ENCODE assay signal across 9 cellular contexts in genomic region chr17:8186446-8186786, GRCh38. TPM values are rescaled to one million over a fixed set of nuclear protein-coding genes. Genes with fewer than 3 reads are reported as not detected.
DNase-seq lines count a peak whose midpoint lies in the region; ATAC-seq, FAIRE-seq and TF ChIP-seq lines count a peak whose summit lies in the region.
"Had no signal": no experiment of that assay in that cellular context is flagged by ENCODE, and none has a peak within 500 bp of the region (broad histone marks: within the 10 kb centered on the region; RNA-seq: fewer than 3 reads in every experiment).

No MANE protein-coding gene starts in this region.

- no peaks in the 10 kb centered on the region for H3K27me3 ChIP-seq in Karpas-422 (ENCODE audit: low read length)
- no peaks in the 10 kb centered on the region for H3K27me3 ChIP-seq in psoas muscle (ENCODE audit: insufficient read depth in 3 of 3, low read length in 2 of 3)

- TF ChIP-seq CTCF in epithelial cell of proximal tubule (conservative IDR thresholded peaks at IDR 0.05; ENCODE audit: low read depth, low read length) = no peak
- no peak for TF ChIP-seq CTCF in psoas muscle (IDR thresholded peaks at IDR 0.05)

- FAIRE-seq in HTR-8/SVneo (lab: Jason Lieb, UNC) = no peak
- FAIRE-seq: colon had no signal

- no peaks in the 10 kb centered on the region for H3K9me2 ChIP-seq in Karpas-422 (replicated peaks; ENCODE audit: insufficient read depth, low read length)

- H3K36me3 ChIP-seq in ES-I3 (ENCODE audit: insufficient read depth, low read length) (no peaks in the 10 kb centered on the region), Karpas-422 (ENCODE audit: insufficient read depth, low read length) (no peaks in the 10 kb centered on the region), psoas muscle (ENCODE audit: insufficient read depth in 1 of 2, low read depth in 1 of 2) (no peaks in the 10 kb centered on the region)

- H3K36me3 Mint-ChIP-seq in activated CD4-positive, alpha-beta T cell treated with anti-CD3 and anti-CD28 coated beads, Interleukin-2, amount 10 ng/mL, durations not matched to agents 24 days and 14 days (ENCODE audit: low read depth) = no peaks in the 10 kb centered on the region

- H3K4me3 ChIP-seq in Karpas-422 (ENCODE audit: low read length) (peak overlapping the region; percentile 73), epithelial cell of proximal tubule (ENCODE audit: low read depth, low read length) (peak overlapping the region; percentile 96), psoas muscle (peak overlapping the region; percentile 93)

- H3K79me2 ChIP-seq in Karpas-422 (ENCODE audit: low read length) = peaks cover 21% of the 10 kb centered on the region

- H3K9ac ChIP-seq in ES-I3 (ENCODE audit: low read depth, low read length) (peak overlapping the region; percentile 92), Karpas-422 (ENCODE audit: low read length) (peak overlapping the region; percentile 73)

- H3K27ac Mint-ChIP-seq in activated CD4-positive, alpha-beta T cell treated with anti-CD3 and anti-CD28 coated beads, Interleukin-2, amount 10 ng/mL, durations not matched to agents 24 days and 14 days = no peak overlapping the region

- peak overlapping the region; percentile 86 for H3K27ac ChIP-seq in Karpas-422 (ENCODE audit: low read length)
- H3K27ac ChIP-seq in psoas muscle = peak overlapping the region; percentile 96

- H3K4me3 Mint-ChIP-seq in activated CD4-positive, alpha-beta T cell treated with anti-CD3 and anti-CD28 coated beads, Interleukin-2, amount 10 ng/mL, durations not matched to agents 24 days and 14 days = no peak overlapping the region

- H3K9me3 Mint-ChIP-seq in activated CD4-positive, alpha-beta T cell treated with anti-CD3 and anti-CD28 coated beads, Interleukin-2, amount 10 ng/mL, durations not matched to agents 24 days and 14 days = no peaks in the 10 kb centered on the region

- peaks cover 12% of the 10 kb centered on the region; the same call in 1 of the 2 replicates for H4K20me1 ChIP-seq in Karpas-422 (ENCODE audit: insufficient read depth, low read depth, low read length)

- ATAC-seq in psoas muscle = peak in 3 of 4 donors; percentile 5 to 7 (median 7)

- H3K9me3 ChIP-seq in ES-I3 (ENCODE audit: control insufficient read depth, insufficient read depth, low read length) (no peaks in the 10 kb centered on the region), Karpas-422 (ENCODE audit: low read length) (no peaks in the 10 kb centered on the region), psoas muscle (no peaks in the 10 kb centered on the region)

- peak overlapping the region; percentile 99 for H3K4me2 ChIP-seq in Karpas-422 (ENCODE audit: low read depth, low read length, poor library complexity, severe bottlenecking)

- peaks cover 22% of the 10 kb centered on the region for H3K4me1 Mint-ChIP-seq in activated CD4-positive, alpha-beta T cell treated with anti-CD3 and anti-CD28 coated beads, Interleukin-2, amount 10 ng/mL, durations not matched to agents 24 days and 14 days

- H2AFZ ChIP-seq in Karpas-422 (ENCODE audit: low read length) = peak overlapping the region; percentile 68

- H3K4me1 ChIP-seq in ES-I3 (ENCODE audit: insufficient read depth, low read length) (peaks cover 9% of the 10 kb centered on the region), Karpas-422 (ENCODE audit: low read length) (peaks cover 34% of the 10 kb centered on the region), psoas muscle (peaks cover 13% of the 10 kb centered on the region)

- DNase-seq in Karpas-422 (no peak), epithelial cell of proximal tubule (ENCODE audit: low read depth) (no peak), psoas muscle (no peak), foreskin melanocyte (no peak), islet precursor cell (no peak), HTR-8/SVneo (ENCODE audit: insufficient read length, low spot score) (no peak)
- DNase-seq in activated CD4-positive, alpha-beta T cell treated with anti-CD3 and anti-CD28 coated beads, Interleukin-2, amount 10 ng/mL, durations not matched to agents 24 days and 14 days = no peak

- intact Hi-C loops in psoas muscle (cut with DNase I) = loop anchor here (1.0 to 2.0 kb wide), 4 partner anchors 35 to 68 kb away; partner anchors contain the start of genes ALOXE3 (in 1 of the 2) and CTC1 (in 1 of the 2)
- intact Hi-C loops in activated CD4-positive, alpha-beta T cell treated with anti-CD3 and anti-CD28 coated beads, Interleukin-2, amount 10 ng/mL, durations not matched to agents 24 days and 14 days (cut with micrococcal nuclease) = loop anchor here (1.0 to 10.0 kb wide), 5 partner anchors 14 to 342 kb away; no protein-coding TSS in a partner anchor

- H3K27me3 Mint-ChIP-seq in activated CD4-positive, alpha-beta T cell treated with anti-CD3 and anti-CD28 coated beads, Interleukin-2, amount 10 ng/mL, durations not matched to agents 24 days and 14 days = peaks cover 10% of the 10 kb centered on the region

- 0 to 1% (median 0%) methylated on average over 23 of the region's 23 CpGs for WGBS in psoas muscle, 3 donors

RNA-seq across cellular contexts. Expression of gene BORCS6, which starts 3.6 kb away (rescaled TPM):
- 10.3 and 34.4 TPM in 2 replicates for total RNA-seq in Karpas-422 (2014; rRNA removed; shearing (Covaris generic); ENCODE audit: low replicate concordance)
- 9.5 and 11.4 TPM in 2 replicates for total RNA-seq in epithelial cell of proximal tubule
- total RNA-seq in psoas muscle = 10 to 100 TPM in 1 of 4 donors, 1 to 10 TPM in 3; 8.8 to 11.2 (median 9.7) TPM
- 10 to 100 TPM; 12.2 to 19.3 (median 13.7) TPM for polyA plus RNA-seq in psoas muscle
- 4.7 and 5.7 TPM in 2 replicates for total RNA-seq in activated CD4-positive, alpha-beta T cell treated with anti-CD3 and anti-CD28 coated beads, Interleukin-2, amount 10 ng/mL, durations not matched to agents 24 days and 14 days

RNA-seq across cellular contexts. Expression of gene TMEM107, which starts 10.2 kb away (rescaled TPM):
- 70.7 and 134 TPM in 2 replicates for total RNA-seq in Karpas-422 (2014; rRNA removed; shearing (Covaris generic); ENCODE audit: low replicate concordance)
- total RNA-seq in epithelial cell of proximal tubule (16.9 and 24.3 TPM in 2 replicates), psoas muscle (1 to 10 TPM; 1.2 to 4.7 (median 2.9) TPM)
- polyA plus RNA-seq in psoas muscle = 1 to 10 TPM; 1.5 to 1.9 (median 1.8) TPM
- total RNA-seq in activated CD4-positive, alpha-beta T cell treated with anti-CD3 and anti-CD28 coated beads, Interleukin-2, amount 10 ng/mL, durations not matched to agents 24 days and 14 days = 20.9 and 21.4 TPM in 2 replicates

RNA-seq across cellular contexts. Expression of gene VAMP2, which starts 23.7 kb away (rescaled TPM):
- 24.5 and 47.7 TPM in 2 replicates for total RNA-seq in Karpas-422 (2014; rRNA removed; shearing (Covaris generic); ENCODE audit: low replicate concordance)
- total RNA-seq in epithelial cell of proximal tubule = 2.1 and 7.0 TPM in 2 replicates
- total RNA-seq in psoas muscle = 10 to 100 TPM; 39.7 to 59.2 (median 49.8) TPM
- 10 to 100 TPM; 33.2 to 49.5 (median 35.2) TPM for polyA plus RNA-seq in psoas muscle
- total RNA-seq in activated CD4-positive, alpha-beta T cell treated with anti-CD3 and anti-CD28 coated beads, Interleukin-2, amount 10 ng/mL, durations not matched to agents 24 days and 14 days = 45.1 and 49.6 TPM in 2 replicates

RNA-seq across cellular contexts. Expression of gene AURKB, which starts 24.0 kb away (rescaled TPM):
- 71.0 and 82.4 TPM in 2 replicates for total RNA-seq in Karpas-422 (2014; rRNA removed; shearing (Covaris generic); ENCODE audit: low replicate concordance)
- total RNA-seq in epithelial cell of proximal tubule = 136 and 165 TPM in 2 replicates
- total RNA-seq in psoas muscle = 1 to 10 TPM in 1 of 4 donors, not detected in 3; 1.1 TPM
- polyA plus RNA-seq in psoas muscle = under 1 TPM in 1 of 3 donors, not detected in 2; 0.39 TPM
- 92.3 and 101 TPM in 2 replicates for total RNA-seq in activated CD4-positive, alpha-beta T cell treated with anti-CD3 and anti-CD28 coated beads, Interleukin-2, amount 10 ng/mL, durations not matched to agents 24 days and 14 days

RNA-seq across cellular contexts. Expression of gene PER1, which starts 34.2 kb away (rescaled TPM):
- 12.7 and 24.0 TPM in 2 replicates for total RNA-seq in Karpas-422 (2014; rRNA removed; shearing (Covaris generic); ENCODE audit: low replicate concordance)
- 13.1 and 17.1 TPM in 2 replicates for total RNA-seq in epithelial cell of proximal tubule
- total RNA-seq in psoas muscle = 100 to 1,000 TPM in 3 of 4 donors, 10 to 100 TPM in 1; 48.9 to 278 (median 166) TPM
- polyA plus RNA-seq in psoas muscle = 100 to 1,000 TPM; 133 to 173 (median 145) TPM
- 39.4 and 41.7 TPM in 2 replicates for total RNA-seq in activated CD4-positive, alpha-beta T cell treated with anti-CD3 and anti-CD28 coated beads, Interleukin-2, amount 10 ng/mL, durations not matched to agents 24 days and 14 days
